Comparison of ENCODE assay signal across 1 cellular context in genomic region chr2:127643698-127644660, GRCh38.
A peak's percentile ranks its signal among the peaks of the same experiment; 100 is the strongest.
TF ChIP-seq lines count a peak whose summit lies in the region.

No MANE protein-coding gene starts in this region.

TF ChIP-seq in K562, 482 proteins besides CTCF, POLR2A, EP300 and RAD21:
- TF ChIP-seq CTCFL (IDR thresholded peaks at IDR 0.05; ENCODE audit: borderline replicate concordance, insufficient read depth, low read depth, low read length, poor library complexity, severe bottlenecking) (peak; percentile 42), USF1 (CRISPR knock-in tag; IDR thresholded peaks at IDR 0.05) (peak; percentile 54), E2F5 (CRISPR knock-in tag; IDR thresholded peaks at IDR 0.05) (no peak), ZNF586 (CRISPR knock-in tag; conservative IDR thresholded peaks at IDR 0.05) (no peak), CGGBP1 (CRISPR knock-in tag; IDR thresholded peaks at IDR 0.05) (no peak), ZNF239 (CRISPR knock-in tag; IDR thresholded peaks at IDR 0.05) (no peak), ETV1 (tag; conservative IDR thresholded peaks at IDR 0.05; ENCODE audit: low read depth) (no peak), ZNF24 (IDR thresholded peaks at IDR 0.05) (peak; percentile 50; the same call in 1 of the 2 replicates), JUND (IDR thresholded peaks at IDR 0.05; ENCODE audit: borderline replicate concordance, low read depth, low read length) (no peak), JUND (tag; IDR thresholded peaks at IDR 0.05; ENCODE audit: borderline replicate concordance, low read depth, low read length) (no peak), CBX2 (IDR thresholded peaks at IDR 0.05; ENCODE audit: insufficient read depth, low read length, poor library complexity, severe bottlenecking) (no peak), TFAP4 (CRISPR knock-in tag; IDR thresholded peaks at IDR 0.05; ENCODE audit: borderline replicate concordance) (peak; percentile 39; the same call in 1 of the 2 replicates), RNF219 (CRISPR knock-in tag; IDR thresholded peaks at IDR 0.05) (no peak), ARID4B (CRISPR knock-in tag; IDR thresholded peaks at IDR 0.05) (no peak), USF2 (CRISPR knock-in tag; IDR thresholded peaks at IDR 0.05) (peak; percentile 40), CHD2 (IDR thresholded peaks at IDR 0.05; ENCODE audit: low read depth, low read length) (no peak), MAFF (IDR thresholded peaks at IDR 0.05; ENCODE audit: low read length) (no peak), MCM5 (IDR thresholded peaks at IDR 0.05; ENCODE audit: low read depth) (no peak), FIP1L1 (IDR thresholded peaks at IDR 0.05; ENCODE audit: low read depth, low read length, poor library complexity, severe bottlenecking) (no peak), KLF6 (CRISPR knock-in tag; IDR thresholded peaks at IDR 0.05; ENCODE audit: borderline replicate concordance) (no peak)
